9 cellular contexts compared by ENCODE assay signal in the genomic region with DNA sequence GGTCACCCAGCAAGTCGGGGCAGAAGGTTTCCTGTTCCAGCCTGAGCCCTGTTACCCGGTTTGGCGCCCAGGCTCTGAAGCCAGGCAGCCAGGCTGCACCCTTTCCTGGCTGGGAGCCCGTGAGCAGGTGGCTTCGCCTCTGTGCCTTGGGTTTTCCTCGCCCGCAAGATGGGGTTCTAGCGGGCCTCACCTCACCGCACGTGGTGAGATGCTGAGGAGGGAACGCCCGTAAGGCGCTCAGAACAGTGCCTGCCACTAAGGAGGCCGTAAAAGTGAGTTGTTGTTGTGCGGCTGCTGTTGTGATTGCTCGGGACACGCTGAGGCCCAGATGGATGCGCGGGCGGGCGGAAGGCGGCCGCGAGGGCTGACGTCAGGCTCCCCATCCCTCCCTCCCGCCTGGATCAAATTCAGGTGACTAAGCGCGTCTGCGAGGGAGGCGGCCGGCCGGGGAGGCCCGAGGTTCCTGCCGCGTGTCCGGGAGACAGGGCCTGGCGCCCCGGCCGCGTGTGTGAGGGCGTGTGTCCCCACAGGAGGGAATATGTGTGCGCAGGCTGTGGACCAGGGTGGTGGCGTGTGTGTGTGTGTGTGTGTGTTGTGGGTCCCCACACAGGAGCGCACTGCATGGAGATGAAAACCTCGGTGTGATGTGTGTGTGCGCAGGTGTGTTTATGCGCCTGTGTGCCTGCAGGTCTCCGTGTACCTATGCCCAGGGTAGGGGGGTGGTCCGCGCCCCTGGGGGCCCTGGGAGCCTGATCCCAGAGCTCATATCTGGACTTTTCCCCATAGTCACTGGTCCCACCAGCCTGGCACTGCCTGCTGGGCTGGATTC. TPM values are rescaled to one million over a fixed set of nuclear protein-coding genes. Genes with fewer than 3 reads are reported as not detected.
DNase-seq lines count a peak whose midpoint lies in the region; ATAC-seq and TF ChIP-seq lines count a peak whose summit lies in the region.
"Had no signal": no experiment of that assay in that cellular context is flagged by ENCODE, and none has a peak within 500 bp of the region (broad histone marks: within the 10 kb centered on the region; RNA-seq: fewer than 3 reads in every experiment).

No MANE protein-coding gene starts in this region.

- peaks cover 0 to 19% (median 0%) of the 10 kb centered on the region in 3 donors for H3K36me3 ChIP-seq in esophagus squamous epithelium
- peaks cover 19% of the 10 kb centered on the region for H3K36me3 ChIP-seq in neutrophil

- H3K27me3 ChIP-seq in esophagus squamous epithelium (no peaks in the 10 kb centered on the region), neutrophil (peaks cover 5% of the 10 kb centered on the region)

- H3K27ac ChIP-seq in esophagus squamous epithelium = peak overlapping the region; percentile 86 to 94 (median 90)
- peak overlapping the region; percentile 95 for H3K27ac ChIP-seq in neutrophil
- H3K27ac ChIP-seq: KMS-11 had no signal

- DNase-seq in GM04503 (ENCODE audit: low read depth) (peak; percentile 81), NCI-H82 treated with DMSO at 0.1 percent for 48 hours (lab: John Stamatoyannopoulos, UW; ENCODE audit: unreplicated experiment) (peak; percentile 51), esophagus squamous epithelium (lab: John Stamatoyannopoulos, UW) (no peak), NCI-H1048 (lab: John Stamatoyannopoulos, UW) (no peak)
- no peak for DNase-seq in activated CD4-positive, CD25-positive, alpha-beta regulatory T cell (lab: John Stamatoyannopoulos, UW)

- H3K9me3 ChIP-seq in esophagus squamous epithelium (no peaks in the 10 kb centered on the region), neutrophil (no peaks in the 10 kb centered on the region)

- ATAC-seq in GM18873 (IDR thresholded peaks at IDR 0.05; ENCODE audit: low FRiP score, unreplicated experiment) (no peak), GM19395 (IDR thresholded peaks at IDR 0.05; ENCODE audit: unreplicated experiment) (no peak)

- TF ChIP-seq POLR2A in esophagus squamous epithelium (IDR thresholded peaks at IDR 0.05) = peak in 1 of 4 donors; percentile 51

- peaks cover 55 to 81% (median 70%) of the 10 kb centered on the region in 3 donors for H3K4me1 ChIP-seq in esophagus squamous epithelium
- peaks cover 50 to 80% of the 10 kb centered on the region in 2 experiments for H3K4me1 ChIP-seq in neutrophil (ENCODE audit: control insufficient read depth in 1 of 2, insufficient read depth in 1 of 2, low read depth in 1 of 2, low read length in 1 of 2)

- TF ChIP-seq CTCF in esophagus squamous epithelium (IDR thresholded peaks at IDR 0.05) = no peak
- no peak for TF ChIP-seq CTCF in neutrophil (IDR thresholded peaks at IDR 0.05)

- 29 to 30% methylated on average over 21 to 36 of the region's 50 CpGs for WGBS in esophagus squamous epithelium, 2 donors

- H3K4me3 ChIP-seq in esophagus squamous epithelium = peak overlapping the region in 3 of 4 donors; percentile 10 to 22 (median 13)
- peak overlapping the region in 1 of 2 experiments; percentile 14 for H3K4me3 ChIP-seq in neutrophil (ENCODE audit: low read depth in 1 of 2, low read length in 1 of 2)

- intact Hi-C loops in esophagus squamous epithelium (cut with DNase I) = no loop called here

RNA-seq across cellular contexts. Expression of a gene that starts 4.3 kb away (rescaled TPM):
- 1 to 10 TPM; 3.3 to 9.5 (median 3.8) TPM for total RNA-seq in esophagus squamous epithelium

RNA-seq across cellular contexts. Expression of a gene that starts 27.7 kb away (rescaled TPM):
- total RNA-seq in esophagus squamous epithelium = 10 to 100 TPM in 1 of 4 donors, 1 to 10 TPM in 3; 1.2 to 13.0 (median 2.1) TPM

RNA-seq across cellular contexts. Expression of a gene that starts 42.5 kb away (rescaled TPM):
- total RNA-seq in esophagus squamous epithelium = 10 to 100 TPM; 12.1 to 26.1 (median 17.1) TPM

Comparison
In these comparisons a context has a peak if more than half of its experiments do, and no peak if none do; other contexts are left out.
1. DNase-seq: peak in GM04503 (single experiment) and NCI-H82 treated with DMSO at 0.1 percent for 48 hours (single experiment); none in esophagus squamous epithelium (single experiment), NCI-H1048 (single experiment) and activated CD4-positive, CD25-positive, alpha-beta regulatory T cell (0 of 4).